ENCODE assay signal across 36 cellular contexts in genomic region chr4:185093573-185093972, GRCh38.
"Had no signal": no experiment of that assay in that cellular context is flagged by ENCODE, and none has a peak within 500 bp of the region (broad histone marks: within the 10 kb centered on the region; RNA-seq: fewer than 3 reads in every experiment).

No MANE protein-coding gene starts in this region.

- H3K36me3 ChIP-seq: brain microvascular endothelial cell, MG63, Peyer's patch, SJSA1 had no signal

- DNase-seq: activated CD4-positive, alpha-beta memory T cell treated with anti-CD3 and anti-CD28 coated beads, Interleukin-2, amount 10 ng/mL, durations not matched to agents 7 days and 5 days; activated CD4-positive, alpha-beta T cell treated with anti-CD3 and anti-CD28 coated beads for 36 hours; activated CD8-positive, alpha-beta memory T cell treated with anti-CD3 and anti-CD28 coated beads for 24 hours; activated CD8-positive, alpha-beta memory T cell treated with anti-CD3 and anti-CD28 coated beads, Interleukin-2, amount 10 ng/mL, durations not matched to agents 7 days and 5 days; activated effector memory CD4-positive, alpha-beta T cell treated with anti-CD3 and anti-CD28 coated beads, Interleukin-2, amount 50 U/mL, for 16 hours; activated naive CD4-positive, alpha-beta T cell; activated naive CD4-positive, alpha-beta T cell treated with anti-CD3 and anti-CD28 coated beads, Interleukin-2, amount 50 U/mL, for 16 hours; activated naive CD8-positive, alpha-beta T cell treated with anti-CD3 and anti-CD28 coated beads for 36 hours; activated T-cell treated with anti-CD3 and anti-CD28 coated beads, Interleukin-2, amount 50 U/mL, for 1 hour; activated T-cell treated with anti-CD3 and anti-CD28 coated beads, Interleukin-2, amount 50 U/mL, for 72 hours; amniotic stem cell; aorta; brain microvascular endothelial cell; central memory CD4-positive, alpha-beta T cell; Kasumi-1; KG1; MG63; NCI-H1048; NCI-H1105 treated with DMSO at 0.1 percent for 48 hours; NCI-H1436; NCI-H1694 treated with DMSO at 0.1 percent for 48 hours; NCI-H2029; NCI-H2171 treated with DMSO at 0.1 percent for 48 hours; NCI-H446; NCI-H510A treated with DMSO at 0.1 percent for 48 hours; NCI-H526 treated with DMSO at 0.1 percent for 48 hours; NK-92 treated with Interleukin-12 subunit alpha and Interleukin-12 subunit beta, amount 100 ng/mL, for 24 hours; PC-3; Peyer's patch; RPMI8226; SHP77 treated with DMSO at 0.1 percent for 48 hours; SK-N-SH had no signal

- H3K27ac ChIP-seq: brain microvascular endothelial cell, Peyer's patch, SJSA1 had no signal

- H3K36me3 Mint-ChIP-seq: activated CD8-positive, alpha-beta memory T cell treated with anti-CD3 and anti-CD28 coated beads, Interleukin-2, amount 10 ng/mL, durations not matched to agents 7 days and 5 days; activated naive CD8-positive, alpha-beta T cell treated with anti-CD3 and anti-CD28 coated beads for 36 hours had no signal

- H3K4me3 ChIP-seq: MG63, Peyer's patch, SJSA1 had no signal

- H3K4me1 ChIP-seq: Peyer's patch, SJSA1 had no signal

- H3K27me3 ChIP-seq: brain microvascular endothelial cell, MG63, Peyer's patch had no signal

- H3K27ac Mint-ChIP-seq: activated CD4-positive, alpha-beta memory T cell treated with anti-CD3 and anti-CD28 coated beads, Interleukin-2, amount 10 ng/mL, durations not matched to agents 7 days and 5 days; activated CD4-positive, alpha-beta T cell treated with anti-CD3 and anti-CD28 coated beads for 36 hours; activated CD8-positive, alpha-beta memory T cell treated with anti-CD3 and anti-CD28 coated beads, Interleukin-2, amount 10 ng/mL, durations not matched to agents 7 days and 5 days; activated naive CD8-positive, alpha-beta T cell treated with anti-CD3 and anti-CD28 coated beads for 36 hours; activated T-cell treated with anti-CD3 and anti-CD28 coated beads, Interleukin-2, amount 50 U/mL, for 72 hours; activated T-helper 17 cell treated with anti-CD3 and anti-CD28 coated beads, Interleukin-2, amount 50 U/mL, for 72 hours; T-helper 1 cell treated with Interleukin-12 subunit alpha and Interleukin-12 subunit beta and Interleukin-4 antibody, amounts not matched to agents 30 μg/mL and 1 μg/mL, for 36 hours; T-helper 2 cell treated with Interferon-gamma antibody and Interleukin-4, amounts not matched to agents 5 μg/mL and 100 μg/mL, for 36 hours had no signal

- H3K9me3 Mint-ChIP-seq: activated CD4-positive, alpha-beta memory T cell treated with anti-CD3 and anti-CD28 coated beads, Interleukin-2, amount 10 ng/mL, durations not matched to agents 7 days and 5 days; activated naive CD8-positive, alpha-beta T cell treated with anti-CD3 and anti-CD28 coated beads for 36 hours; activated T-cell treated with anti-CD3 and anti-CD28 coated beads, Interleukin-2, amount 50 U/mL, for 72 hours; activated T-helper 17 cell treated with anti-CD3 and anti-CD28 coated beads, Interleukin-2, amount 50 U/mL, for 72 hours; T-helper 1 cell treated with Interleukin-12 subunit alpha and Interleukin-12 subunit beta and Interleukin-4 antibody, amounts not matched to agents 30 μg/mL and 1 μg/mL, for 36 hours; T-helper 2 cell treated with Interferon-gamma antibody and Interleukin-4, amounts not matched to agents 5 μg/mL and 100 μg/mL, for 36 hours had no signal

- H3K4me3 Mint-ChIP-seq: activated CD4-positive, alpha-beta memory T cell treated with anti-CD3 and anti-CD28 coated beads, Interleukin-2, amount 10 ng/mL, durations not matched to agents 7 days and 5 days; activated CD4-positive, alpha-beta T cell treated with anti-CD3 and anti-CD28 coated beads for 36 hours; activated CD8-positive, alpha-beta memory T cell treated with anti-CD3 and anti-CD28 coated beads, Interleukin-2, amount 10 ng/mL, durations not matched to agents 7 days and 5 days; activated naive CD8-positive, alpha-beta T cell treated with anti-CD3 and anti-CD28 coated beads for 36 hours; activated T-cell treated with anti-CD3 and anti-CD28 coated beads, Interleukin-2, amount 50 U/mL, for 72 hours; activated T-helper 17 cell treated with anti-CD3 and anti-CD28 coated beads, Interleukin-2, amount 50 U/mL, for 72 hours; T-helper 1 cell treated with Interleukin-12 subunit alpha and Interleukin-12 subunit beta and Interleukin-4 antibody, amounts not matched to agents 30 μg/mL and 1 μg/mL, for 36 hours; T-helper 2 cell treated with Interferon-gamma antibody and Interleukin-4, amounts not matched to agents 5 μg/mL and 100 μg/mL, for 36 hours had no signal

- ATAC-seq: activated CD4-positive, alpha-beta T cell treated with anti-CD3 and anti-CD28 coated beads for 36 hours; activated CD8-positive, alpha-beta memory T cell treated with anti-CD3 and anti-CD28 coated beads, Interleukin-2, amount 10 ng/mL, durations not matched to agents 7 days and 5 days; activated T-cell treated with anti-CD3 and anti-CD28 coated beads, Interleukin-2, amount 50 U/mL, for 72 hours; activated T-helper 17 cell treated with anti-CD3 and anti-CD28 coated beads, Interleukin-2, amount 50 U/mL, for 72 hours; PC-3 had no signal

- H3K9me3 ChIP-seq: MG63, Peyer's patch, SJSA1, SK-N-SH had no signal

- H3K4me1 Mint-ChIP-seq: activated CD4-positive, alpha-beta memory T cell treated with anti-CD3 and anti-CD28 coated beads, Interleukin-2, amount 10 ng/mL, durations not matched to agents 7 days and 5 days; activated CD4-positive, alpha-beta T cell treated with anti-CD3 and anti-CD28 coated beads for 36 hours; activated CD8-positive, alpha-beta memory T cell treated with anti-CD3 and anti-CD28 coated beads, Interleukin-2, amount 10 ng/mL, durations not matched to agents 7 days and 5 days; activated naive CD8-positive, alpha-beta T cell treated with anti-CD3 and anti-CD28 coated beads for 36 hours; activated T-helper 17 cell treated with anti-CD3 and anti-CD28 coated beads, Interleukin-2, amount 50 U/mL, for 72 hours had no signal
